8 cellular contexts compared by ENCODE assay signal in genomic region chr12:106841471-106842302, GRCh38.
DNase-seq lines count a peak whose midpoint lies in the region; ATAC-seq and TF ChIP-seq lines count a peak whose summit lies in the region.

No MANE protein-coding gene starts in this region.

- peak overlapping the region in 1 of 2 donors; percentile 19 for H3K27ac ChIP-seq in left lung
- H3K27ac ChIP-seq in subcutaneous abdominal adipose tissue (ENCODE audit: low read depth, low read length) = no peak overlapping the region

- ATAC-seq in left lung = peak; percentile 84

- H3K9me3 ChIP-seq in left lung (no peaks in the 10 kb centered on the region), subcutaneous abdominal adipose tissue (ENCODE audit: control insufficient read depth in 5 of 5, low read length in 5 of 5) (no peaks in the 10 kb centered on the region)

- peak; percentile 39 to 51 for TF ChIP-seq CTCF in left lung (IDR thresholded peaks at IDR 0.05)

- H3K4me1 ChIP-seq in left lung (peaks cover 16 to 17% of the 10 kb centered on the region in 2 donors), subcutaneous abdominal adipose tissue (ENCODE audit: control insufficient read depth in 5 of 5, insufficient read depth in 5 of 5, low read length in 5 of 5) (peaks cover 3 to 18% (median 17%) of the 10 kb centered on the region in 5 donors)

- H3K9ac ChIP-seq in subcutaneous abdominal adipose tissue (ENCODE audit: low read length in 5 of 5) = peak overlapping the region in 3 of 5 donors; percentile 16 to 41 (median 39)

- H3K27me3 ChIP-seq in left lung (no peaks in the 10 kb centered on the region), subcutaneous abdominal adipose tissue (ENCODE audit: control insufficient read depth in 5 of 5, insufficient read depth in 4 of 5, low read length in 5 of 5) (no peaks in the 10 kb centered on the region)

- DNase-seq in NCI-H510A treated with DMSO at 0.1 percent for 48 hours (lab: John Stamatoyannopoulos, UW) = peak; percentile 59
- no peak for DNase-seq in NCI-H510A (lab: John Stamatoyannopoulos, UW)
- DNase-seq in HuH-7 (ENCODE audit: low spot score) = peak; percentile 27
- DNase-seq in RPMI7951 (ENCODE audit: low read depth) = peak; percentile 47
- DNase-seq in cerebellum (ENCODE audit: low spot score) = peak; percentile 48
- no peak for DNase-seq in left lung
- DNase-seq in NCI-H226 = no peak

- intact Hi-C loops in left lung (cut with DNase I) = loop anchor here in 1 of 2 donors (10.0 kb wide), 1 partner anchor 457 kb away; no protein-coding TSS in a partner anchor

- no peak overlapping the region for H3K4me3 ChIP-seq in left lung
- no peak overlapping the region for H3K4me3 ChIP-seq in subcutaneous abdominal adipose tissue (ENCODE audit: low read depth in 1 of 5, low read length in 5 of 5)

- H3K36me3 ChIP-seq in left lung = peaks cover 0 to 34% of the 10 kb centered on the region in 2 donors
- H3K36me3 ChIP-seq in subcutaneous abdominal adipose tissue (ENCODE audit: control insufficient read depth in 5 of 5, insufficient read depth in 5 of 5, low read length in 5 of 5) = peaks cover 9 to 36% (median 27%) of the 10 kb centered on the region in 5 donors

Comparison
In these comparisons a context has a peak if more than half of its experiments do, and no peak if none do; other contexts are left out.
1. DNase-seq: peak in NCI-H510A treated with DMSO at 0.1 percent for 48 hours (single experiment), HuH-7 (single experiment), RPMI7951 (single experiment) and cerebellum (single experiment); none in NCI-H510A (single experiment), left lung (0 of 2) and NCI-H226 (single experiment).